Comparison of ENCODE assay signal across 8 cellular contexts in the genomic region with DNA sequence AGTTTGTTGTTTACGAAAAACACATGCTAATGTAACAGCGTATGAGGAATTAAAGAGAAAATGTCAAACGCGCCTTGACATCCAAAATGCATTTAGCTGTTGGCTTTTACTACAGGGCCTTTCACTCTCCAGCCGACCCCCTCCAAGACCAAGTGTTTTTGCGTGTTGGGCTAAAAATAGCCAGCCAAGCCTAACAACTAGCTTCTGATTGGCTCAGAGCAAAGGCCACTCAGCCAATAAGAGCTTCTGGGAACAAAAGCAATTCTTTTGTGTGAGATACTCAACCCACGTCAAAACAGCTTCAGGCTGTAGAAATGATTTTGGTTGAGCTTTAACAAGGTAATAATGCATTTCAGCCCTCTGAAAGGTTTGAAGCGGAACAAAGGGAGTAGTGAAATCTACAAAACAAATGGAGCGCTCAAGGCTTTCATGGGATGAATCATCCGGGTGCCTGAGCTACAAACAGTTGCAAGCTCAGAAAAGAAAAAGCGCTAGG.
DNase-seq lines count a peak whose midpoint lies in the region; ATAC-seq, FAIRE-seq and TF ChIP-seq lines count a peak whose summit lies in the region.

No MANE protein-coding gene starts in this region.

- H3K9me3 ChIP-seq in A673 (ENCODE audit: low read depth, low read length, poor library complexity, severe bottlenecking): no peaks in the 10 kb centered on the region
- no peaks in the 10 kb centered on the region for H3K9me3 ChIP-seq in small intestine (ENCODE audit: control insufficient read depth, low read depth)

- H3K27me3 ChIP-seq in A673 (replicated peaks; ENCODE audit: insufficient read depth, low read depth, low read length, poor library complexity) (peaks cover 4% of the 10 kb centered on the region), small intestine (ENCODE audit: control insufficient read depth in 2 of 2, insufficient read depth in 2 of 2, low read length in 2 of 2) (no peaks in the 10 kb centered on the region)

- FAIRE-seq in islet of Langerhans (lab: Jason Lieb, UNC) (peak; percentile 100), small intestine (lab: Jason Lieb, UNC) (no peak)

- peak overlapping the region; percentile 37 for H3K4me3 ChIP-seq in A673 (ENCODE audit: low read depth, low read length, poor library complexity, severe bottlenecking)
- peak overlapping the region in 1 of 2 donors; percentile 7 for H3K4me3 ChIP-seq in small intestine (ENCODE audit: low read depth in 1 of 2, low read length in 2 of 2)

- intact Hi-C loops in A673 (cut with micrococcal nuclease; ENCODE audit: unreplicated experiment): loop anchor here (1.0 to 10.0 kb wide), 4 partner anchors 196 to 1269 kb away; no protein-coding TSS in a partner anchor

- peaks cover 19% of the 10 kb centered on the region for H3K4me1 ChIP-seq in A673 (ENCODE audit: insufficient read depth, low read length, poor library complexity, severe bottlenecking)
- no peaks in the 10 kb centered on the region for H3K4me1 ChIP-seq in small intestine (ENCODE audit: control insufficient read depth in 2 of 2, insufficient read depth in 1 of 2, low read depth in 1 of 2, low read length in 1 of 2)

- DNase-seq in A673 (ENCODE audit: low spot score) (peak; percentile 83), NOMO-1 (lab: John Stamatoyannopoulos, UW; ENCODE audit: unreplicated experiment in 2 of 2) (peak; percentile 18 to 45), cerebellum (ENCODE audit: low spot score) (peak; percentile 86), small intestine (peak; percentile 28), DMS79 treated with DMSO at 0.1 percent for 48 hours (lab: John Stamatoyannopoulos, UW) (no peak)

- 18 to 53% (median 38%) methylated on average over 11 of the region's 11 CpGs for WGBS in small intestine, 3 donors

- BruUV-seq in A673 (replicated peaks; lab: Mats Ljungman, UMichigan): no TSS peak

- TF ChIP-seq CTCF in A673 (conservative IDR thresholded peaks at IDR 0.05; ENCODE audit: low read depth, low read length): no peak

- H3K36me3 ChIP-seq in A673 (ENCODE audit: insufficient read depth, low read length, poor library complexity, severe bottlenecking): no peaks in the 10 kb centered on the region
- H3K36me3 ChIP-seq in small intestine (ENCODE audit: control insufficient read depth in 2 of 2, insufficient read depth in 2 of 2, low read length in 2 of 2): no peaks in the 10 kb centered on the region

- H3K27ac ChIP-seq in A673 (ENCODE audit: low read depth, low read length, poor library complexity, severe bottlenecking) (no peak overlapping the region), small intestine (ENCODE audit: low read depth in 1 of 2, low read length in 1 of 2) (peak overlapping the region in 1 of 2 donors; percentile 40)

- CTCF ChIA-PET in A673 (lab: Charles Lee): interaction anchor here (0.9 to 2.2 kb wide), 7 partner anchors 20 to 1268 kb away, joined by 3 to 10 read pairs (median 6); no protein-coding TSS in a partner anchor

- POLR2A ChIA-PET in A673 (lab: Charles Lee; ENCODE audit: low non-redundant PET): interaction anchor here (0.6 kb wide), 1 partner anchor 1224 kb away, joined by 3 read pairs; no protein-coding TSS in a partner anchor

- ATAC-seq in GM18498 (IDR thresholded peaks at IDR 0.05; ENCODE audit: unreplicated experiment) (peak; percentile 75), HG02981 (IDR thresholded peaks at IDR 0.05; ENCODE audit: unreplicated experiment) (peak; percentile 57)
